Comparison of ENCODE assay signal across 2 cellular contexts in genomic region chrX:123580871-123581270, GRCh38.
TF ChIP-seq lines count a peak whose summit lies in the region.

No MANE protein-coding gene starts in this region.

TF ChIP-seq in GM23338, 12 proteins besides CTCF, POLR2A, EP300 and RAD21 (continued from another document):
- TF ChIP-seq REST (IDR thresholded peaks at IDR 0.05; ENCODE audit: unreplicated experiment) (no peak), ZNF462 (CRISPR knock-in tag; IDR thresholded peaks at IDR 0.05) (no peak), JUNB (IDR thresholded peaks at IDR 0.05; ENCODE audit: unreplicated experiment) (no peak)

TF ChIP-seq in WTC11, 78 proteins besides CTCF, POLR2A, EP300 and RAD21 (continued from another document):
- TF ChIP-seq ZNF281 (CRISPR knock-in tag; IDR thresholded peaks at IDR 0.05) (no peak), OVOL2 (CRISPR knock-in tag; IDR thresholded peaks at IDR 0.05; ENCODE audit: borderline replicate concordance) (no peak), ZMAT4 (CRISPR knock-in tag; IDR thresholded peaks at IDR 0.05) (no peak), E2F5 (CRISPR knock-in tag; IDR thresholded peaks at IDR 0.05) (no peak), ESRRA (CRISPR knock-in tag; IDR thresholded peaks at IDR 0.05; ENCODE audit: borderline replicate concordance) (no peak), MXD4 (CRISPR knock-in tag; IDR thresholded peaks at IDR 0.05; ENCODE audit: borderline replicate concordance) (no peak), RELA (CRISPR knock-in tag; IDR thresholded peaks at IDR 0.05; ENCODE audit: borderline replicate concordance) (no peak), CDX4 (CRISPR knock-in tag; IDR thresholded peaks at IDR 0.05; ENCODE audit: borderline replicate concordance) (no peak), NFYB (CRISPR knock-in tag; conservative IDR thresholded peaks at IDR 0.05; ENCODE audit: low read depth) (no peak), KAT7 (CRISPR knock-in tag; IDR thresholded peaks at IDR 0.05; ENCODE audit: borderline replicate concordance) (no peak), ZNF263 (CRISPR knock-in tag; IDR thresholded peaks at IDR 0.05; ENCODE audit: low read depth) (no peak), PRRX2 (CRISPR knock-in tag; IDR thresholded peaks at IDR 0.05) (no peak)
